Comparison of ENCODE assay signal across 17 cellular contexts in genomic region chr15:70475921-70476320, GRCh38.
DNase-seq lines count a peak whose midpoint lies in the region; ATAC-seq and TF ChIP-seq lines count a peak whose summit lies in the region.
"Had no signal": no experiment of that assay in that cellular context is flagged by ENCODE, and none has a peak within 500 bp of the region (broad histone marks: within the 10 kb centered on the region; RNA-seq: fewer than 3 reads in every experiment).

No MANE protein-coding gene starts in this region.

- peaks cover 2% of the 10 kb centered on the region; the same call in 1 of the 2 replicates for H3K27me3 ChIP-seq in IMR-90 (ENCODE audit: control insufficient read depth, insufficient read depth, low read length)
- H3K27me3 ChIP-seq: BE2C had no signal

- peak overlapping the region; percentile 91 for H3K4ac ChIP-seq in IMR-90 (ENCODE audit: low read depth, low read length)

- DNase-seq in AG20443 (ENCODE audit: low spot score) (peak; percentile 21), IMR-90 (no peak), astrocyte of the hippocampus (ENCODE audit: low read depth, low spot score) (peak; percentile 59), naive B cell (no peak), NCI-H2081 (lab: John Stamatoyannopoulos, UW) (no peak), AG08395 (ENCODE audit: low spot score) (no peak), SHP77 (lab: John Stamatoyannopoulos, UW) (no peak)
- no peak for DNase-seq in stimulated activated CD4-positive, alpha-beta T cell treated with anti-CD3 and anti-CD28 coated beads, Interleukin-4, amount 100 ng/mL, for 24 hours
- DNase-seq: activated CD4-positive, alpha-beta T cell treated with anti-CD3 and anti-CD28 coated beads for 1 hour; BE2C; effector CD8-positive, alpha-beta T cell; MM.1S; NCI-H2107; NCI-H82; psoas muscle had no signal

- H3K9me3 ChIP-seq in IMR-90 (ENCODE audit: control insufficient read depth, insufficient read depth, low read length), result no peaks in the 10 kb centered on the region
- H3K9me3 ChIP-seq: BE2C, psoas muscle had no signal

- peak overlapping the region; percentile 94 for H4K91ac ChIP-seq in IMR-90 (ENCODE audit: insufficient read depth, low read depth, low read length)

- no TSS peak for BruUV-seq in IMR-90 (replicated peaks; lab: Mats Ljungman, UMichigan)

- H3K4me3 ChIP-seq in IMR-90 (ENCODE audit: insufficient read depth, low read depth, low read length), result no peak overlapping the region

- H3K56ac ChIP-seq in IMR-90 (ENCODE audit: extremely low read depth, insufficient read depth, low read length), result peak overlapping the region; percentile 62; the same call in 1 of the 2 replicates

- H3K27ac ChIP-seq in IMR-90 (ENCODE audit: insufficient read depth, low read length), result peak overlapping the region; percentile 35

- H2AFZ ChIP-seq in IMR-90 (replicated peaks; ENCODE audit: low read length, poor library complexity), result no peak overlapping the region

- H2BK5ac ChIP-seq in IMR-90 (ENCODE audit: low read depth, low read length, poor library complexity, severe bottlenecking), result peak overlapping the region; percentile 83

- peak overlapping the region; percentile 84 for H3K23ac ChIP-seq in IMR-90 (ENCODE audit: low read depth, low read length)

- H4K5ac ChIP-seq in IMR-90 (ENCODE audit: low read depth, low read length), result peak overlapping the region; percentile 61

- no peaks in the 10 kb centered on the region for H3K36me3 ChIP-seq in IMR-90 (ENCODE audit: control insufficient read depth, insufficient read depth, low read length)
- H3K36me3 ChIP-seq: BE2C had no signal

- H3K18ac ChIP-seq in IMR-90 (ENCODE audit: low read depth, low read length), result peak overlapping the region; percentile 70

- peak overlapping the region; percentile 80 for H2AK5ac ChIP-seq in IMR-90 (ENCODE audit: low read depth, low read length)

- peaks cover 18% of the 10 kb centered on the region for H3K9me1 ChIP-seq in IMR-90 (ENCODE audit: insufficient read depth, low read length)

- peak overlapping the region; percentile 79 for H2BK20ac ChIP-seq in IMR-90 (ENCODE audit: low read depth, low read length)

- H4K8ac ChIP-seq in IMR-90 (ENCODE audit: low read depth in 2 of 2, low read length in 2 of 2), result peak overlapping the region; percentile 74 to 86; a peak in 3 of 4 replicates

- H2BK120ac ChIP-seq in IMR-90 (ENCODE audit: low read depth, low read length), result peak overlapping the region; percentile 88

- H2BK15ac ChIP-seq in IMR-90 (ENCODE audit: low read depth, low read length), result peak overlapping the region; percentile 75; the same call in 2 of the 3 replicates

- CTCF ChIA-PET in IMR-90 (lab: Yijun Ruan, JAX), result interaction anchor here (1.4 to 1.9 kb wide), 2 partner anchors 9 to 12 kb away, joined by 7 to 11 read pairs; no protein-coding TSS in a partner anchor

- peaks cover 0 to 34% (median 18%) of the 10 kb centered on the region in 3 donors for H3K27me3 Mint-ChIP-seq in naive B cell

- dilution Hi-C loops in IMR-90 (cut with HindIII; ENCODE audit: low sequenced_read_pairs, unreplicated experiment), result no loop called here

- peak overlapping the region; percentile 88 for H3K14ac ChIP-seq in IMR-90 (replicated peaks; ENCODE audit: low read depth, low read length)

- H4K20me1 ChIP-seq in IMR-90 (ENCODE audit: insufficient read depth, low read length), result no peaks in the 10 kb centered on the region

- H3K4me3 Mint-ChIP-seq in naive B cell, result peak overlapping the region in 6 of 8 donors; percentile 12 to 88 (median 77)

- H3K27ac Mint-ChIP-seq in naive B cell, result peak overlapping the region in 2 of 6 donors; percentile 78 to 87

- peaks cover 0 to 16% of the 10 kb centered on the region in 2 donors for H3K36me3 Mint-ChIP-seq in naive B cell
- H3K36me3 Mint-ChIP-seq: activated naive CD4-positive, alpha-beta T cell treated with anti-CD3 and anti-CD28 coated beads, Interleukin-2, amount 10 ng/mL, durations not matched to agents 7 days and 5 days had no signal

- H3K4me2 ChIP-seq in IMR-90 (ENCODE audit: low read depth, low read length), result no peak overlapping the region

- H2AK9ac ChIP-seq in IMR-90 (replicated peaks; ENCODE audit: low read depth, low read length, poor library complexity), result peak overlapping the region; percentile 31

- peaks cover 16% of the 10 kb centered on the region for H3K4me1 ChIP-seq in IMR-90 (ENCODE audit: control insufficient read depth, insufficient read depth, low read length)

- in situ Hi-C loops in IMR-90 (cut with MboI; ENCODE audit: low sequenced_read_pairs), result loop anchor here (25.0 kb wide), 1 partner anchor 389 kb away; the partner anchor contains the start of gene TLE3

- no peak overlapping the region for H3K9ac ChIP-seq in IMR-90 (ENCODE audit: low read depth, low read length)

- TF ChIP-seq RAD21 in IMR-90 (IDR thresholded peaks at IDR 0.05; ENCODE audit: low read length), result no peak

- ATAC-seq in IMR-90 (ENCODE audit: low read depth) (no peak), naive B cell (ENCODE audit: low read depth in 2 of 2) (no peak)

- TF ChIP-seq CTCF in IMR-90 (conservative IDR thresholded peaks at IDR 0.05; ENCODE audit: low read depth, low read length), result no peak

- no peak for TF ChIP-seq POLR2A in IMR-90 (IDR thresholded peaks at IDR 0.05; ENCODE audit: low read depth, low read length)

- peaks cover 32 to 52% (median 48%) of the 10 kb centered on the region in 3 donors for H3K4me1 Mint-ChIP-seq in naive B cell

- POLR2A ChIA-PET in IMR-90 (lab: Charles Lee; ENCODE audit: unreplicated experiment), result no interaction called here

- peaks cover 0 to 5% (median 2%) of the 10 kb centered on the region in 7 donors for H3K9me3 Mint-ChIP-seq in naive B cell
- H3K9me3 Mint-ChIP-seq: activated naive CD4-positive, alpha-beta T cell treated with anti-CD3 and anti-CD28 coated beads, Interleukin-2, amount 10 ng/mL, durations not matched to agents 7 days and 5 days; stimulated activated naive CD8-positive, alpha-beta T cell treated with anti-CD3 and anti-CD28 coated beads, Interleukin-15, Interleukin-2, amounts not matched to agents 100 ng/mL and 50 ng/mL, for 24 hours had no signal

- H3K79me1 ChIP-seq in IMR-90 (ENCODE audit: low read depth in 1 of 2, low read length in 2 of 2), result no peaks in the 10 kb centered on the region

- intact Hi-C loops in IMR-90 (cut with micrococcal nuclease), result loop anchor here (2.0 to 10.0 kb wide), 2 partner anchors 17 to 101 kb away; no protein-coding TSS in a partner anchor

TF ChIP-seq in IMR-90, 13 proteins besides CTCF, POLR2A, EP300 and RAD21:
- TF ChIP-seq ELK1 (IDR thresholded peaks at IDR 0.05; ENCODE audit: borderline replicate concordance, low read depth, low read length) (no peak), CHD1 (IDR thresholded peaks at IDR 0.05; ENCODE audit: low read depth, low read length) (no peak), RFX5 (IDR thresholded peaks at IDR 0.05; ENCODE audit: low read depth, low read length) (no peak), CEBPB (IDR thresholded peaks at IDR 0.05; ENCODE audit: low read depth, low read length) (no peak), MAFK (IDR thresholded peaks at IDR 0.05; ENCODE audit: low read depth, low read length) (no peak), MAZ (IDR thresholded peaks at IDR 0.05; ENCODE audit: borderline replicate concordance, low read depth, low read length) (no peak), USF2 (IDR thresholded peaks at IDR 0.05; ENCODE audit: low read depth, low read length) (no peak), BHLHE40 (IDR thresholded peaks at IDR 0.05; ENCODE audit: low read depth, low read length) (no peak), MXI1 (IDR thresholded peaks at IDR 0.05; ENCODE audit: borderline replicate concordance, low read depth, low read length) (no peak), NFE2L2 (IDR thresholded peaks at IDR 0.05; ENCODE audit: low read depth, low read length) (no peak), RCOR1 (IDR thresholded peaks at IDR 0.05; ENCODE audit: insufficient replicate concordance, low read length) (no peak), FOS (IDR thresholded peaks at IDR 0.05; ENCODE audit: low read depth, low read length) (no peak), SMC3 (IDR thresholded peaks at IDR 0.05; ENCODE audit: low read depth, low read length) (no peak)

Comparison
In these comparisons a context has a peak if more than half of its experiments do, and no peak if none do; other contexts are left out.
1. DNase-seq: peak in AG20443 (single experiment) and astrocyte of the hippocampus (single experiment); none in IMR-90 (single experiment), naive B cell (single experiment), NCI-H2081 (0 of 2), AG08395 (single experiment), SHP77 (0 of 2) and stimulated activated CD4-positive, alpha-beta T cell treated with anti-CD3 and anti-CD28 coated beads, Interleukin-4, amount 100 ng/mL, for 24 hours (single experiment).